8 cellular contexts compared by ENCODE assay signal in genomic region chr16:49101997-49102396, GRCh38.
"Had no signal": no experiment of that assay in that cellular context is flagged by ENCODE, and none has a peak within 500 bp of the region (broad histone marks: within the 10 kb centered on the region; RNA-seq: fewer than 3 reads in every experiment).

No MANE protein-coding gene starts in this region.

- H3K27ac ChIP-seq: GM23248, HL-60 had no signal

- H2AFZ ChIP-seq: GM23248 had no signal

- H3K4me1 ChIP-seq: HAP-1 had no signal

- DNase-seq: GM23248, GOT3, H7, HFFc6 had no signal

- H3K9ac ChIP-seq: GM23248 had no signal

- H3K36me3 ChIP-seq: HAP-1 had no signal

- ATAC-seq: HCT116, HepG2 had no signal

- H3K4me3 ChIP-seq: GM23248, HAP-1 had no signal

- H3K9me3 ChIP-seq: HAP-1 had no signal
